Comparison of ENCODE assay signal across 20 cellular contexts in genomic region chr16:2787406-2787805, GRCh38. TPM values are rescaled to one million over a fixed set of nuclear protein-coding genes. Genes with fewer than 3 reads are reported as not detected.
A peak's percentile ranks its signal among the peaks of the same experiment; 100 is the strongest.
DNase-seq lines count a peak whose midpoint lies in the region; ATAC-seq, FAIRE-seq and TF ChIP-seq lines count a peak whose summit lies in the region.
"Had no signal": no experiment of that assay in that cellular context is flagged by ENCODE, and none has a peak within 500 bp of the region (broad histone marks: within the 10 kb centered on the region; RNA-seq: fewer than 3 reads in every experiment).

Gene PRSS33, minus strand, starts transcription at chr16:2787560. Its CDS starts 1,013 bp downstream, at chr16:2786547.

- no peak within 1 kb of the TSS for H3K4me2 ChIP-seq in hepatocyte

- WGBS in hepatocyte (ENCODE audit: low lambda C conversion rate, missing lambda C conversion rate): 61% methylated on average over 9 of the region's 10 CpGs

- H3K27me3 ChIP-seq in NT2/D1 (ENCODE audit: insufficient read depth, insufficient read length) (no peaks in the 10 kb centered on the region), hepatocyte (no peaks in the 10 kb centered on the region)

- H2AFZ ChIP-seq in hepatocyte: no peak within 1 kb of the TSS

- no peak for ATAC-seq in activated T-cell treated with anti-CD3 and anti-CD28 coated beads, Interleukin-2, amount 50 U/mL, for 72 hours (replicated peaks in 1 of 2)
- no peak for ATAC-seq in sciatic nerve
- ATAC-seq: heart right ventricle; naive thymus-derived CD4-positive, alpha-beta T cell had no signal

- H3K4me3 ChIP-seq in NT2/D1 (ENCODE audit: insufficient read length, low read depth): no peak within 1 kb of the TSS
- no peak within 1 kb of the TSS for H3K4me3 ChIP-seq in kidney (ENCODE audit: low read length in 2 of 2)
- H3K4me3 ChIP-seq in hepatocyte: no peak within 1 kb of the TSS
- H3K4me3 ChIP-seq: MG63, prostate gland, thyroid gland had no signal

- H3K9me3 ChIP-seq in NT2/D1 (ENCODE audit: insufficient read depth, low read length) (no peaks in the 10 kb centered on the region), kidney (ENCODE audit: control insufficient read depth in 1 of 2, low read length in 2 of 2) (no peaks in the 10 kb centered on the region), hepatocyte (ENCODE audit: low read depth) (no peaks in the 10 kb centered on the region)
- H3K9me3 ChIP-seq: heart right ventricle, MG63, prostate gland, thyroid gland had no signal

- H3K4me1 Mint-ChIP-seq in activated T-cell treated with anti-CD3 and anti-CD28 coated beads, Interleukin-2, amount 50 U/mL, for 72 hours (ENCODE audit: low read depth): peaks cover 11% of the 10 kb centered on the region
- no peaks in the 10 kb centered on the region for H3K4me1 Mint-ChIP-seq in chondrocyte (ENCODE audit: low read depth)

- no peaks in the 10 kb centered on the region for H3K79me2 ChIP-seq in hepatocyte

- TF ChIP-seq CTCF in chondrocyte (IDR thresholded peaks at IDR 0.05): no peak
- TF ChIP-seq CTCF in kidney (IDR thresholded peaks at IDR 0.05; ENCODE audit: borderline replicate concordance, extremely low read depth, insufficient read depth): no peak
- no peak for TF ChIP-seq CTCF in hepatocyte (IDR thresholded peaks at IDR 0.05; ENCODE audit: poor library complexity)

- peak within 1 kb of the TSS; percentile 29 for H3K27ac Mint-ChIP-seq in activated T-cell treated with anti-CD3 and anti-CD28 coated beads, Interleukin-2, amount 50 U/mL, for 72 hours
- H3K27ac Mint-ChIP-seq in chondrocyte (ENCODE audit: unreplicated experiment): no peak within 1 kb of the TSS
- H3K27ac Mint-ChIP-seq: activated T-helper 1 cell treated with anti-CD3 and anti-CD28 coated beads, Interleukin-12 subunit alpha, Interleukin-12 subunit beta, Interleukin-2, Interleukin-4 antibody, amounts not matched to agents 30 ng/mL and 10 ng/mL and 1 ng/mL, durations not matched to agents 14 hours and 24 hours and 36 hours had no signal

- no peaks in the 10 kb centered on the region for H3K36me3 Mint-ChIP-seq in activated T-cell treated with anti-CD3 and anti-CD28 coated beads, Interleukin-2, amount 50 U/mL, for 72 hours (ENCODE audit: insufficient read depth in 2 of 2)
- H3K36me3 Mint-ChIP-seq in chondrocyte (ENCODE audit: low read depth): no peaks in the 10 kb centered on the region
- H3K36me3 Mint-ChIP-seq: naive thymus-derived CD4-positive, alpha-beta T cell had no signal

- H3K36me3 ChIP-seq in NT2/D1 (ENCODE audit: insufficient read depth, insufficient read length, low read length) (no peaks in the 10 kb centered on the region), kidney (ENCODE audit: control insufficient read depth in 1 of 2, insufficient read depth in 2 of 2, low read length in 2 of 2) (no peaks in the 10 kb centered on the region), hepatocyte (replicated peaks; ENCODE audit: insufficient read depth, low read depth) (no peaks in the 10 kb centered on the region)
- H3K36me3 ChIP-seq: heart right ventricle, MG63, prostate gland, thyroid gland had no signal

- H3K27ac ChIP-seq in kidney (ENCODE audit: low read depth in 2 of 2, low read length in 2 of 2): no peak within 1 kb of the TSS
- H3K27ac ChIP-seq in hepatocyte: no peak within 1 kb of the TSS
- H3K27ac ChIP-seq: prostate gland, thyroid gland had no signal

- intact Hi-C loops in sciatic nerve (cut with DNase I): no loop called here
- intact Hi-C loops in kidney (cut with DNase I): no loop called here

- no peaks in the 10 kb centered on the region for H4K20me1 ChIP-seq in hepatocyte (ENCODE audit: insufficient read depth, poor library complexity, severe bottlenecking)

- H3K9me2 ChIP-seq in hepatocyte (replicated peaks; ENCODE audit: insufficient read depth): no peaks in the 10 kb centered on the region

- no peak for DNase-seq in activated T-cell treated with anti-CD3 and anti-CD28 coated beads, Interleukin-2, amount 50 U/mL, for 72 hours
- DNase-seq in activated T-cell treated with anti-CD3 and anti-CD28 coated beads, Interleukin-2, amount 50 U/mL, for 1 hour: no peak
- DNase-seq in NT2/D1 (ENCODE audit: low read depth, low spot score): no peak
- DNase-seq in chondrocyte (ENCODE audit: low spot score): peak; percentile 49
- DNase-seq in sciatic nerve (ENCODE audit: low spot score): peak; percentile 41
- DNase-seq in kidney: no peak
- no peak for DNase-seq in NCI-H1105 (lab: John Stamatoyannopoulos, UW)
- no peak for DNase-seq in hepatocyte (ENCODE audit: low spot score)
- DNase-seq: activated CD4-positive, alpha-beta T cell treated with anti-CD3 and anti-CD28 coated beads, Interleukin-2, amount 50 U/mL, for 1 hour; anterior cingulate cortex; C1 segment of cervical spinal cord; heart right ventricle; MG63; stimulated activated CD4-positive, alpha-beta T cell treated with anti-CD3 and anti-CD28 coated beads, Interleukin-12 subunit alpha, Interleukin-12 subunit beta, amount 100 ng/mL, for 4 hours; thyroid gland had no signal

- no peaks in the 10 kb centered on the region for H3K9me3 Mint-ChIP-seq in activated T-cell treated with anti-CD3 and anti-CD28 coated beads, Interleukin-2, amount 50 U/mL, for 72 hours
- no peaks in the 10 kb centered on the region for H3K9me3 Mint-ChIP-seq in chondrocyte (ENCODE audit: low read depth)
- H3K9me3 Mint-ChIP-seq: activated T-helper 1 cell treated with anti-CD3 and anti-CD28 coated beads, Interleukin-12 subunit alpha, Interleukin-12 subunit beta, Interleukin-2, Interleukin-4 antibody, amounts not matched to agents 30 ng/mL and 10 ng/mL and 1 ng/mL, durations not matched to agents 14 hours and 24 hours and 36 hours; naive thymus-derived CD4-positive, alpha-beta T cell had no signal

- H3K27me3 Mint-ChIP-seq in activated T-cell treated with anti-CD3 and anti-CD28 coated beads, Interleukin-2, amount 50 U/mL, for 72 hours (ENCODE audit: low read depth): peaks cover 23% of the 10 kb centered on the region
- peaks cover 28% of the 10 kb centered on the region for H3K27me3 Mint-ChIP-seq in chondrocyte (ENCODE audit: low read depth)

- peak within 1 kb of the TSS in 1 of 2 donors; percentile 59 for H3K4me3 Mint-ChIP-seq in activated T-cell treated with anti-CD3 and anti-CD28 coated beads, Interleukin-2, amount 50 U/mL, for 72 hours
- H3K4me3 Mint-ChIP-seq in chondrocyte (ENCODE audit: unreplicated experiment): no peak within 1 kb of the TSS

- no peak for FAIRE-seq in kidney (lab: Jason Lieb, UNC)
- FAIRE-seq: A204.1 had no signal

- H3K4me1 ChIP-seq in NT2/D1 (ENCODE audit: insufficient read depth, insufficient read length) (peaks cover 19% of the 10 kb centered on the region), kidney (ENCODE audit: control insufficient read depth in 1 of 2, insufficient read depth in 1 of 2, low read depth in 1 of 2, low read length in 2 of 2) (no peaks in the 10 kb centered on the region), hepatocyte (ENCODE audit: insufficient read depth) (no peaks in the 10 kb centered on the region)
- H3K4me1 ChIP-seq: prostate gland had no signal

- H3K9ac ChIP-seq in NT2/D1 (ENCODE audit: insufficient read length, low read depth) (peak within 1 kb of the TSS; percentile 57), kidney (ENCODE audit: low read length in 2 of 2) (no peak within 1 kb of the TSS)

RNA-seq across cellular contexts. Expression of gene PRSS33, which starts in this region (rescaled TPM):
- total RNA-seq in activated T-cell treated with anti-CD3 and anti-CD28 coated beads, Interleukin-2, amount 50 U/mL, for 72 hours: under 1 TPM in 1 of 2 donors, not detected in 1; 0.46 TPM
- not detected in 3 replicates for total RNA-seq in chondrocyte
- total RNA-seq in sciatic nerve: not detected
- total RNA-seq in kidney: not detected
- polyA plus RNA-seq in kidney (ENCODE audit: insufficient read depth, low read depth, low replicate concordance): not detected
- total RNA-seq in hepatocyte: 0.20 TPM in 1 of 2 replicates, not detected in the other
- not detected in 2 replicates for polyA plus RNA-seq in hepatocyte
- total RNA-seq: lung microvascular endothelial cell, prostate gland, thyroid gland had no signal
- polyA plus RNA-seq: heart right ventricle; naive thymus-derived CD4-positive, alpha-beta T cell had no signal

Comparison
In these comparisons a context has a peak if more than half of its experiments do, and no peak if none do; other contexts are left out.
1. Peak in DNase-seq in chondrocyte; RNA of the gene not detected or under 1 TPM.
2. Peak in DNase-seq in sciatic nerve; RNA of the gene not detected or under 1 TPM.